In genomic region chr7:121012170-121012874, GRCh38 we compare ENCODE assay signal across 20 cellular contexts. TPM values are rescaled to one million over a fixed set of nuclear protein-coding genes. Genes with fewer than 3 reads are reported as not detected.
"Had no signal": no experiment of that assay in that cellular context is flagged by ENCODE, and none has a peak within 500 bp of the region (broad histone marks: within the 10 kb centered on the region; RNA-seq: fewer than 3 reads in every experiment).

No MANE protein-coding gene starts in this region.

- H3K27ac ChIP-seq: SK-N-MC, VCaP had no signal

- ATAC-seq: activated T-cell treated with anti-CD3 and anti-CD28 coated beads, Interleukin-2, amount 50 U/mL, for 4 hours; PC-3 had no signal

- H3K4me3 ChIP-seq: SK-N-MC had no signal

- DNase-seq: activated CD4-positive, alpha-beta memory T cell treated with anti-CD3 and anti-CD28 coated beads for 36 hours; activated CD4-positive, alpha-beta T cell treated with anti-CD3 and anti-CD28 coated beads, Interleukin-2, amount 10 ng/mL, durations not matched to agents 7 days and 5 days; activated CD4-positive, CD25-positive, alpha-beta regulatory T cell; activated CD8-positive, alpha-beta memory T cell treated with anti-CD3 and anti-CD28 coated beads for 24 hours; activated gamma-delta T cell; activated naive CD4-positive, alpha-beta T cell treated with anti-CD3 and anti-CD28 coated beads for 36 hours; activated T-cell treated with anti-CD3 and anti-CD28 coated beads, Interleukin-2, amount 50 U/mL, for 4 hours; amygdala; Karpas-422; MM.1S; NCI-H1105; NCI-H1436; NCI-H1694 treated with DMSO at 0.1 percent for 48 hours; NCI-H2081; PC-3; SIG-M5; T-helper 1 cell had no signal

RNA-seq across cellular contexts. Expression of gene CPED1, which starts 23.8 kb away (rescaled TPM):
- total RNA-seq: activated CD4-positive, alpha-beta memory T cell treated with anti-CD3 and anti-CD28 coated beads for 36 hours; activated naive CD4-positive, alpha-beta T cell treated with anti-CD3 and anti-CD28 coated beads for 36 hours; T-helper 2 cell treated with Interferon-gamma antibody and Interleukin-4, amounts not matched to agents 100 ng/mL and 5 ng/mL, for 36 hours had no signal
